ENCODE assay signal across 24 cellular contexts in genomic region chr12:43029971-43030370, GRCh38.
"Had no signal": no experiment of that assay in that cellular context is flagged by ENCODE, and none has a peak within 500 bp of the region (broad histone marks: within the 10 kb centered on the region; RNA-seq: fewer than 3 reads in every experiment).

No MANE protein-coding gene starts in this region.

- H3K4me1 ChIP-seq: gastrocnemius medialis, pancreas, psoas muscle, testis, vagina had no signal

- H3K27me3 ChIP-seq: cardiac muscle cell, gastrocnemius medialis, pancreas, testis, vagina had no signal

- H3K27ac Mint-ChIP-seq: activated CD8-positive, alpha-beta T cell treated with anti-CD3 and anti-CD28 coated beads, Interleukin-2, amount 10 ng/mL, durations not matched to agents 7 days and 5 days; activated naive CD8-positive, alpha-beta T cell treated with anti-CD3 and anti-CD28 coated beads, Interleukin-2, amount 50 U/mL, for 24 hours; activated T-helper 1 cell treated with anti-CD3 and anti-CD28 coated beads, Interleukin-12 subunit alpha, Interleukin-12 subunit beta, Interleukin-2, Interleukin-4 antibody, amounts not matched to agents 30 ng/mL and 10 ng/mL and 1 ng/mL, durations not matched to agents 14 hours and 24 hours and 36 hours; dendritic cell treated with granulocyte-macrophage colony-stimulating factor and Interleukin-4, amounts not matched to agents 40 ng/mL and 50 ng/mL, for 4 days; memory B cell; nephron progenitor cell; stimulated activated memory B cell treated with anti-CD40 and anti-IgM and Interleukin-4, amounts not matched to agents 10 μg/mL and 1 μg/mL and 100 μg/mL, for 72 hours had no signal

- H3K4me3 ChIP-seq: cardiac muscle cell, gastrocnemius medialis, pancreas, psoas muscle, testis, vagina had no signal

- H3K36me3 Mint-ChIP-seq: memory B cell; stimulated activated memory B cell treated with anti-CD40 and anti-IgM and Interleukin-4, amounts not matched to agents 10 μg/mL and 1 μg/mL and 100 μg/mL, for 72 hours had no signal

- DNase-seq: activated CD4-positive, alpha-beta T cell treated with anti-CD3 and anti-CD28 coated beads for 1 hour; activated CD4-positive, alpha-beta T cell treated with anti-CD3 and anti-CD28 coated beads, Interleukin-2, amount 50 U/mL, for 1 hour; activated CD8-positive, alpha-beta T cell treated with anti-CD3 and anti-CD28 coated beads, Interleukin-2, amount 10 ng/mL, durations not matched to agents 7 days and 5 days; activated gamma-delta T cell; activated naive CD4-positive, alpha-beta T cell treated with anti-CD3 and anti-CD28 coated beads, Interleukin-2, amount 50 U/mL, for 16 hours; activated naive CD8-positive, alpha-beta T cell treated with anti-CD3 and anti-CD28 coated beads, Interleukin-2, amount 50 U/mL, for 24 hours; anterior cingulate cortex; effector CD8-positive, alpha-beta T cell; gastrocnemius medialis; hippocampal formation; nephron progenitor cell; pancreas; psoas muscle; right cardiac atrium; stimulated activated CD4-positive, alpha-beta T cell treated with anti-CD3 and anti-CD28 coated beads, Interleukin-1b, Interleukin-23, amount 100 ng/mL, for 48 hours; testis; trophoblast cell had no signal

- H3K27ac ChIP-seq: cardiac muscle cell, gastrocnemius medialis, pancreas, psoas muscle, testis, vagina, VCaP had no signal

- H3K4me1 Mint-ChIP-seq: activated naive CD8-positive, alpha-beta T cell treated with anti-CD3 and anti-CD28 coated beads, Interleukin-2, amount 50 U/mL, for 24 hours; memory B cell; stimulated activated memory B cell treated with anti-CD40 and anti-IgM and Interleukin-4, amounts not matched to agents 10 μg/mL and 1 μg/mL and 100 μg/mL, for 72 hours had no signal

- H3K27me3 Mint-ChIP-seq: activated naive CD8-positive, alpha-beta T cell treated with anti-CD3 and anti-CD28 coated beads, Interleukin-2, amount 50 U/mL, for 24 hours; dendritic cell treated with granulocyte-macrophage colony-stimulating factor and Interleukin-4, amounts not matched to agents 40 ng/mL and 50 ng/mL, for 4 days had no signal

- H3K36me3 ChIP-seq: cardiac muscle cell, gastrocnemius medialis, pancreas, vagina had no signal

- H3K4me3 Mint-ChIP-seq: activated CD8-positive, alpha-beta T cell treated with anti-CD3 and anti-CD28 coated beads, Interleukin-2, amount 10 ng/mL, durations not matched to agents 7 days and 5 days; activated naive CD8-positive, alpha-beta T cell treated with anti-CD3 and anti-CD28 coated beads, Interleukin-2, amount 50 U/mL, for 24 hours; activated T-helper 1 cell treated with anti-CD3 and anti-CD28 coated beads, Interleukin-12 subunit alpha, Interleukin-12 subunit beta, Interleukin-2, Interleukin-4 antibody, amounts not matched to agents 30 ng/mL and 10 ng/mL and 1 ng/mL, durations not matched to agents 14 hours and 24 hours and 36 hours; dendritic cell treated with granulocyte-macrophage colony-stimulating factor and Interleukin-4, amounts not matched to agents 40 ng/mL and 50 ng/mL, for 4 days; memory B cell; nephron progenitor cell; stimulated activated memory B cell treated with anti-CD40 and anti-IgM and Interleukin-4, amounts not matched to agents 10 μg/mL and 1 μg/mL and 100 μg/mL, for 72 hours had no signal

- H3K9me3 ChIP-seq: pancreas, psoas muscle, testis had no signal
